Comparison of ENCODE assay signal across 8 cellular contexts in the genomic region with DNA sequence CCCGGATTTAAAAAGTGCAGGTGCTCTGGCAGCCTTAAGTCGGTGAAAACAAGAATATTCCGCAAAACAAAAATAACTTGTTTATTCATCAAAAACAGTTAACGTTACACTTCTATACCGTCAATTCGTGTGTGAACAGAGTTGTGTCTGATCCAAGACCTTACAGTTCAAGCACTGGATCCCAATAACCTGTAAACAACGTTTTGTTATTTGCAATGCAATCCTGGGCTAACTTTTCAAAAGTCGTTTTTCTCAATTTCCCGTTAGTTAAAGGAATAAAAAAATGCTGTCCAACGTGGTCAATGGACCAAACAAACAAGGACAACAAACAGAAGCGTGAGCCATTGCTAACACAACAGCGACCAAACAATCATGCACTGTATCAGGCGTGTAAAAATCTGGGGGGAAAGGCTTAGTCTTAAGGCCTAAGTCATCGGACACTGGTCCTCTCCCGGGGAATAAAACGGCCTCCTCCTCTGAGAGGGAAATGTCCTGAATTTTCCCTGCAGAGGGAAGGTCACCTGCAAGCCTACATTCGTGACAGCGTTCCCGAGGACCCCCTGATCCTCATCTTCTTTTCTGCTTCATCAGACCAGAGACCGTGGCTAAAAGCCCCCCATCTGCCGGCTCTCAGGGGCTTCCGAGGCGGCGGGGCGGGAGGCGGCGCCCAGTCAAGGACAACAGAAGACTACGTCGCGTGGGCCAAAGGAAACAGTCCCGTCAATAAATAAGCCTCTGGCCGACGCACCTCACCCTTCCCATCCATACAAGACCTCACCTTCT. TPM values are rescaled to one million over a fixed set of nuclear protein-coding genes. Genes with fewer than 3 reads are reported as not detected.
DNase-seq lines count a peak whose midpoint lies in the region; ATAC-seq and TF ChIP-seq lines count a peak whose summit lies in the region.

No MANE protein-coding gene starts in this region.

- H3K4me3 Mint-ChIP-seq in activated T-cell treated with anti-CD3 and anti-CD28 coated beads, Interleukin-2, amount 50 U/mL, for 4 hours, result peak overlapping the region; percentile 99
- peak overlapping the region; percentile 93 to 100 (median 99) for H3K4me3 Mint-ChIP-seq in naive B cell

- peaks cover 0 to 23% (median 2%) of the 10 kb centered on the region in 4 donors for H3K4me1 ChIP-seq in Peyer's patch

- no peak for TF ChIP-seq POLR2A in Peyer's patch (IDR thresholded peaks at IDR 0.05)

- no peak for TF ChIP-seq CTCF in Peyer's patch (IDR thresholded peaks at IDR 0.05)
- no peak for TF ChIP-seq CTCF in epithelial cell of proximal tubule (conservative IDR thresholded peaks at IDR 0.05; ENCODE audit: low read depth, low read length)

- H3K9me3 Mint-ChIP-seq in activated T-cell treated with anti-CD3 and anti-CD28 coated beads, Interleukin-2, amount 50 U/mL, for 4 hours, result no peaks in the 10 kb centered on the region
- H3K9me3 Mint-ChIP-seq in naive B cell, result peaks cover 0 to 3% (median 0%) of the 10 kb centered on the region in 7 donors

- peak; percentile 7 to 11 for ATAC-seq in activated T-cell treated with anti-CD3 and anti-CD28 coated beads, Interleukin-2, amount 50 U/mL, for 4 hours
- ATAC-seq in HG02885 (IDR thresholded peaks at IDR 0.05; ENCODE audit: poor library complexity, unreplicated experiment), result peak; percentile 13
- ATAC-seq in naive B cell (ENCODE audit: low read depth in 2 of 2), result peak in 1 of 2 donors; percentile 5

- no peaks in the 10 kb centered on the region for H3K27me3 Mint-ChIP-seq in activated T-cell treated with anti-CD3 and anti-CD28 coated beads, Interleukin-2, amount 50 U/mL, for 4 hours (ENCODE audit: low read depth)
- no peaks in the 10 kb centered on the region for H3K27me3 Mint-ChIP-seq in naive B cell

- H3K4me1 Mint-ChIP-seq in activated T-cell treated with anti-CD3 and anti-CD28 coated beads, Interleukin-2, amount 50 U/mL, for 4 hours (ENCODE audit: low read depth), result peaks cover 56% of the 10 kb centered on the region
- peaks cover 24 to 59% (median 59%) of the 10 kb centered on the region in 3 donors for H3K4me1 Mint-ChIP-seq in naive B cell

- H3K27ac Mint-ChIP-seq in naive B cell, result peak overlapping the region; percentile 97 to 99 (median 99)

- DNase-seq in activated T-cell treated with anti-CD3 and anti-CD28 coated beads, Interleukin-2, amount 50 U/mL, for 4 hours, result no peak
- DNase-seq in activated T-cell treated with anti-CD3 and anti-CD28 coated beads, Interleukin-2, amount 50 U/mL, for 1 hour, result no peak
- no peak for DNase-seq in Peyer's patch
- no peak for DNase-seq in epithelial cell of proximal tubule (ENCODE audit: low read depth)
- DNase-seq in naive B cell, result no peak
- no peak for DNase-seq in iPS-NIHi11 (ENCODE audit: low spot score)
- DNase-seq in globus pallidus (ENCODE audit: low spot score), result no peak

- H3K36me3 ChIP-seq in Peyer's patch, result peaks cover 0 to 30% (median 0%) of the 10 kb centered on the region in 3 donors

- H3K4me3 ChIP-seq in Peyer's patch, result peak overlapping the region; percentile 69 to 97 (median 80)
- peak overlapping the region; percentile 80 for H3K4me3 ChIP-seq in epithelial cell of proximal tubule (ENCODE audit: low read depth, low read length)

- H3K27ac ChIP-seq in Peyer's patch, result peak overlapping the region; percentile 88 to 95 (median 90)

- H3K9me3 ChIP-seq in Peyer's patch, result no peaks in the 10 kb centered on the region

- peaks cover 37% of the 10 kb centered on the region for H3K36me3 Mint-ChIP-seq in activated T-cell treated with anti-CD3 and anti-CD28 coated beads, Interleukin-2, amount 50 U/mL, for 4 hours (ENCODE audit: insufficient read depth)
- H3K36me3 Mint-ChIP-seq in naive B cell, result peaks cover 6 to 8% of the 10 kb centered on the region in 2 donors

- H3K27me3 ChIP-seq in Peyer's patch, result no peaks in the 10 kb centered on the region

RNA-seq across cellular contexts. Expression of a gene that starts 0.5 kb away (rescaled TPM):
- 10 to 100 TPM; 70.4 to 74.1 (median 71.2) TPM for total RNA-seq in activated T-cell treated with anti-CD3 and anti-CD28 coated beads, Interleukin-2, amount 50 U/mL, for 4 hours
- total RNA-seq in Peyer's patch (10 to 100 TPM; 81.9 to 95.3 (median 89.3) TPM), epithelial cell of proximal tubule (116 and 133 TPM in 2 replicates)
- 10 to 100 TPM; 26.3 to 35.4 (median 29.9) TPM for polyA plus RNA-seq in naive B cell (ENCODE audit: low read depth in 6 of 6)

RNA-seq across cellular contexts. Expression of a gene that starts 0.9 kb away (rescaled TPM):
- total RNA-seq in activated T-cell treated with anti-CD3 and anti-CD28 coated beads, Interleukin-2, amount 50 U/mL, for 4 hours, result 1,000 to 10,000 TPM; 1,014 to 1,071 (median 1,068) TPM
- 100 to 1,000 TPM; 146 to 601 (median 242) TPM for total RNA-seq in Peyer's patch
- total RNA-seq in epithelial cell of proximal tubule, result 626 and 728 TPM in 2 replicates
- 1,000 to 10,000 TPM in 4 of 6 donors, 100 to 1,000 TPM in 2; 884 to 1,277 (median 1,025) TPM for polyA plus RNA-seq in naive B cell (ENCODE audit: low read depth in 6 of 6)
